7 cellular contexts compared by ENCODE assay signal in the genomic region with DNA sequence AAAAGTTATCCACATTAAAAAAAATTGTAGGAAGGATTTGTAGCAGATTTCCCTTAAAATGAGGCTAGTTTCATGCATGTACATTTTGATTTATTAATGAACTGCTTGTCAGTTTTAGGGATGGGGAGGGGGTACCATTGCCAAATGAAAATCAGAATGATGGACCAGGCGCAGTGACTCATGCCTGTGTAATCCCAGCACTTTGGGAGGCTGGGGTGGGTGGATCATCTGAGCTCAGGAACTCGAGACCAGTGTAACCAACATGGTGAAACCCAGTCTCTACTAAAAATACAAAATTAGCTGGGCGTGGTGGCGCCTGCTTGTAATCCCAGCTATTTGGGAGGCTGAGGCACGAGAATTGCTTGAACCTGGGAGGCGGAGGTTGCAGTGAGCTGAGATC. TPM values are rescaled to one million over a fixed set of nuclear protein-coding genes. Genes with fewer than 3 reads are reported as not detected.
DNase-seq lines count a peak whose midpoint lies in the region; ATAC-seq and TF ChIP-seq lines count a peak whose summit lies in the region.
"Not testable (repeated sequence)": the region's sequence is repeated elsewhere in the genome, so short reads cannot be mapped to it uniquely, and the experiment has no call there.

No MANE protein-coding gene starts in this region.

- not testable (repeated sequence) for H3K9me3 ChIP-seq in endocrine pancreas (ENCODE audit: control insufficient read depth, low read length)

- H3K27me3 ChIP-seq in endocrine pancreas (ENCODE audit: control insufficient read depth, insufficient read depth, low read length): not testable (repeated sequence)

- not testable (repeated sequence) for H3K36me3 ChIP-seq in endocrine pancreas (ENCODE audit: control insufficient read depth, insufficient read depth, low read length)

- H3K4me3 Mint-ChIP-seq in T-cell: peak overlapping the region; percentile 80 to 87 (median 85)
- H3K4me3 Mint-ChIP-seq in activated naive CD8-positive, alpha-beta T cell: peak overlapping the region; percentile 83
- H3K4me3 Mint-ChIP-seq in progenitor cell of endocrine pancreas (ENCODE audit: low read depth): peak overlapping the region; percentile 85

- H3K27me3 Mint-ChIP-seq in T-cell; activated naive CD8-positive, alpha-beta T cell; progenitor cell of endocrine pancreas: not testable (repeated sequence)

- H3K4me1 ChIP-seq in endocrine pancreas (ENCODE audit: control insufficient read depth, insufficient read depth, low read length): not testable (repeated sequence)

- not testable (repeated sequence) for H3K36me3 Mint-ChIP-seq in T-cell; activated naive CD8-positive, alpha-beta T cell; progenitor cell of endocrine pancreas (ENCODE audit: insufficient read depth)

- POLR2A ChIA-PET in T-cell (lab: Charles Lee): interaction anchor here (0.7 to 0.8 kb wide), 3 partner anchors 11 to 883 kb away, joined by 4 to 7 read pairs (median 5); no protein-coding TSS in a partner anchor

- DNase-seq in Daoy (ENCODE audit: low read depth) (peak; percentile 39), islet precursor cell (peak; percentile 86)
- not testable (repeated sequence) for DNase-seq in Jurkat, Clone E6-1 (ENCODE audit: low read depth, low spot score); T-cell; progenitor cell of endocrine pancreas (ENCODE audit: low spot score, unreplicated experiment)

- ATAC-seq in T-cell (replicated peaks in 1 of 4): not testable (repeated sequence)

- H3K9ac ChIP-seq in endocrine pancreas (ENCODE audit: control insufficient read depth, insufficient read depth, low read length): not testable (repeated sequence)

- peak overlapping the region; percentile 71 for H3K4me3 ChIP-seq in Jurkat, Clone E6-1 (ENCODE audit: low read length)
- H3K4me3 ChIP-seq in endocrine pancreas (ENCODE audit: control insufficient read depth, insufficient read depth, low read length): peak overlapping the region; percentile 72

- H3K4me1 Mint-ChIP-seq in T-cell (peaks cover 64 to 70% (median 69%) of the 10 kb centered on the region in 3 donors), progenitor cell of endocrine pancreas (ENCODE audit: low read depth) (peaks cover 51% of the 10 kb centered on the region)
- H3K4me1 Mint-ChIP-seq in activated naive CD8-positive, alpha-beta T cell (ENCODE audit: low read depth): peaks cover 57% of the 10 kb centered on the region

- peak overlapping the region; percentile 55 to 88 for H3K27ac Mint-ChIP-seq in T-cell
- not testable (repeated sequence) for H3K27ac Mint-ChIP-seq in activated naive CD8-positive, alpha-beta T cell
- peak overlapping the region; percentile 90 for H3K27ac Mint-ChIP-seq in progenitor cell of endocrine pancreas

- not testable (repeated sequence) for H3K9me3 Mint-ChIP-seq in T-cell; activated naive CD8-positive, alpha-beta T cell (ENCODE audit: low read depth); progenitor cell of endocrine pancreas (ENCODE audit: low read depth)

- TF ChIP-seq CTCF in progenitor cell of endocrine pancreas (IDR thresholded peaks at IDR 0.05; ENCODE audit: unreplicated experiment): not testable (repeated sequence)

- CTCF ChIA-PET in T-cell (lab: Charles Lee): interaction anchor here in 1 of 2 donors (0.7 kb wide), 1 partner anchor 191 kb away, joined by 3 read pairs; no protein-coding TSS in a partner anchor

RNA-seq across cellular contexts. Expression of a gene that starts 1.8 kb away (rescaled TPM):
- total RNA-seq in Daoy (2014; rRNA removed; shearing (Covaris generic)): 89.1 and 103 TPM in 2 replicates
- polyA plus RNA-seq in Jurkat, Clone E6-1 (2012; ENCODE audit: insufficient read depth, insufficient read length): 149 TPM
- total RNA-seq in T-cell: 10 to 100 TPM; 14.9 to 50.1 (median 20.2) TPM
- total RNA-seq in progenitor cell of endocrine pancreas: 228 and 231 TPM in 2 replicates
